ENCODE assay signal across 8 cellular contexts in the genomic region with DNA sequence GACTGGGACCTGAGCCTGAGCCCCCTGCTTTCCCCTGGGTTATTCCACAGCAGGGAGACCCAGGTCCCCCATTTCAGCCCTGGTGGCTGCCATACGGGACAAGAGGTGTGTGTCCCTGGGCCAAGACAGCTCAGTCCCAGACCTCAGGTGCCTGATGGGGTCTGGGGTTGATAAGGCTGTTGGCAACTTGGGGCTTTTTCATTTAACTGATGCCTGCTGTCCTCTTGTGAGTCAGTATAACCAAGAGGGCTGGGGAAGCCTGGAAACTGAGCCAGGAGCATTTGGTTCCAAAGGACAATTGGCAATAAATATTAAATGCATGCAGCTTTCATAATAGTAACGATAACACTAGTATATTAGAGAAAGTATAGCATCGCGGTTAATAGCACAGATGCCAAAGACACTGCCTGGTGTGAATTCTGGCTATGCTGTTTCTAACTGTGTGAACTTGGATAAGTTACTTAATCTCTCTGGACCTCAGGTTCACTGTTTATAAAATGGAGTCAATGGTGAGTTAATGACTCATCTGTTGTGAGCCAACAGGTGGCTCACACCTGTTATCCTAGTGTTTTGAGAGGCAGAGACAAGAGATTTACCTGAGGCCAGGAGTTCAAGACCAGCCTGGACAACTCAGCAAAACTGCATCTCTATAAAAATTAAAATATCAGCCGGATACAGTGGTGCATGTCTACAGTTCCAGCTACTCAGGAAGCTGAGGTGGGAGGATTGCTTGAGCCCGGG. TPM values are rescaled to one million over a fixed set of nuclear protein-coding genes. Genes with fewer than 3 reads are reported as not detected.
A peak's percentile ranks its signal among the peaks of the same experiment; 100 is the strongest.
DNase-seq lines count a peak whose midpoint lies in the region; ATAC-seq and TF ChIP-seq lines count a peak whose summit lies in the region.
"Had no signal": no experiment of that assay in that cellular context is flagged by ENCODE, and none has a peak within 500 bp of the region (broad histone marks: within the 10 kb centered on the region; RNA-seq: fewer than 3 reads in every experiment).

No MANE protein-coding gene starts in this region.

- H3K36me3 ChIP-seq in adrenal gland (replicated peaks in 1 of 2) (no peaks in the 10 kb centered on the region), kidney epithelial cell (ENCODE audit: control insufficient read depth, insufficient read depth, low read length) (no peaks in the 10 kb centered on the region), stomach (no peaks in the 10 kb centered on the region)

- H3K27ac ChIP-seq in adrenal gland (peak overlapping the region; percentile 34 to 90 (median 65)), stomach (peak overlapping the region in 4 of 5 donors; percentile 65 to 80 (median 74))

- intact Hi-C loops in adrenal gland (cut with DNase I) (loop anchor here (10.0 kb wide), 2 partner anchors 108 to 238 kb away; partner anchors contain the start of genes DDX54 (in 1 of the 2) and RITA1 (in 1 of the 2)), stomach (cut with DNase I; ENCODE audit: low total_unique reads) (no loop called here)

- H3K4me1 ChIP-seq in adrenal gland (replicated peaks in 1 of 2) (peaks cover 18 to 29% of the 10 kb centered on the region in 2 donors), stomach (peaks cover 0 to 21% (median 14%) of the 10 kb centered on the region in 4 donors)

- ATAC-seq in HG03457 (IDR thresholded peaks at IDR 0.05; ENCODE audit: unreplicated experiment), result no peak

- H3K27me3 ChIP-seq in adrenal gland, result no peaks in the 10 kb centered on the region
- H3K27me3 ChIP-seq in kidney epithelial cell (ENCODE audit: control insufficient read depth, insufficient read depth, low read length), result no peaks in the 10 kb centered on the region
- peaks cover 0 to 15% (median 0%) of the 10 kb centered on the region in 3 donors for H3K27me3 ChIP-seq in stomach

- no peak for TF ChIP-seq EP300 in stomach (IDR thresholded peaks at IDR 0.05)

- no peaks in the 10 kb centered on the region for H3K9me3 ChIP-seq in adrenal gland (replicated peaks in 1 of 3)
- H3K9me3 ChIP-seq in stomach, result no peaks in the 10 kb centered on the region

- 40 to 75% (median 64%) methylated on average over 6 of the region's 6 CpGs for WGBS in adrenal gland, 4 donors
- 71 to 86% (median 84%) methylated on average over 6 of the region's 6 CpGs for WGBS in stomach, 5 donors

- TF ChIP-seq CTCF in adrenal gland (IDR thresholded peaks at IDR 0.05), result no peak
- TF ChIP-seq CTCF in kidney epithelial cell (IDR thresholded peaks at IDR 0.05; ENCODE audit: insufficient read depth, low read length, poor library complexity, severe bottlenecking), result no peak
- TF ChIP-seq CTCF in stomach (IDR thresholded peaks at IDR 0.05), result no peak

- TF ChIP-seq POLR2A in adrenal gland (IDR thresholded peaks at IDR 0.05), result no peak
- TF ChIP-seq POLR2A in stomach (IDR thresholded peaks at IDR 0.05), result no peak

- H3K4me3 ChIP-seq in adrenal gland, result peak overlapping the region in 1 of 4 donors; percentile 49
- H3K4me3 ChIP-seq in kidney epithelial cell (ENCODE audit: low read depth, low read length), result peak overlapping the region; percentile 62
- H3K4me3 ChIP-seq in stomach, result peak overlapping the region; percentile 41 to 57 (median 56)

- peak; percentile 30 for DNase-seq in HCEC 1CT
- no peak for DNase-seq in adrenal gland
- no peak for DNase-seq in kidney epithelial cell (ENCODE audit: low read depth)
- DNase-seq in stomach, result no peak
- DNase-seq in activated CD8-positive, alpha-beta memory T cell treated with anti-CD3 and anti-CD28 coated beads for 24 hours, result no peak
- DNase-seq in SIG-M5 treated with dmso at 0.1 percent for 504 hours (lab: John Stamatoyannopoulos, UW; ENCODE audit: unreplicated experiment), result no peak
- DNase-seq: NCI-H748 treated with DMSO at 0.1 percent for 48 hours had no signal

RNA-seq across cellular contexts. Expression of gene SDSL, which starts 0.9 kb away (rescaled TPM):
- total RNA-seq in adrenal gland, result 100 to 1,000 TPM in 1 of 8 donors, 10 to 100 TPM in 7; 11.6 to 111 (median 21.4) TPM
- 10 to 100 TPM; 15.9 to 40.3 (median 23.8) TPM for polyA plus RNA-seq in adrenal gland
- total RNA-seq in kidney epithelial cell, result 9.1 and 14.5 TPM in 2 replicates
- total RNA-seq in stomach, result 10 to 100 TPM in 2 of 5 donors, 1 to 10 TPM in 1, not detected in 2; 5.9 to 27.2 (median 16.2) TPM
- polyA plus RNA-seq in stomach, result 10 to 100 TPM; 11.8 to 19.6 (median 13.9) TPM

RNA-seq across cellular contexts. Expression of gene SDS, which starts 19.4 kb away (rescaled TPM):
- total RNA-seq in adrenal gland, result 100 to 1,000 TPM in 1 of 8 donors, 1 to 10 TPM in 7; 1.8 to 188 (median 3.2) TPM
- polyA plus RNA-seq in adrenal gland, result 10 to 100 TPM in 1 of 3 donors, 1 to 10 TPM in 2; 5.7 to 41.2 (median 7.9) TPM
- total RNA-seq in kidney epithelial cell, result not detected in 2 replicates
- total RNA-seq in stomach, result 1 to 10 TPM in 2 of 5 donors, not detected in 3; 1.2 to 4.2 TPM
- polyA plus RNA-seq in stomach, result 1 to 10 TPM in 2 of 3 donors, under 1 TPM in 1; 0.25 to 4.7 (median 1.4) TPM

RNA-seq across cellular contexts. Expression of gene LHX5, which starts 48.6 kb away (rescaled TPM):
- total RNA-seq in adrenal gland (not detected), kidney epithelial cell (0.34 and 0.50 TPM in 2 replicates), stomach (under 1 TPM in 2 of 5 donors, not detected in 3; 0.29 to 0.45 TPM)
- polyA plus RNA-seq in adrenal gland (not detected), stomach (1 to 10 TPM in 1 of 3 donors, under 1 TPM in 2; 0.43 to 1.4 (median 0.61) TPM)
